1 cellular context compared by ENCODE assay signal in genomic region chr15:89087830-89088604, GRCh38.
TF ChIP-seq lines count a peak whose summit lies in the region.

ABHD2 (plus strand) TSS chr15:89088456; CDS start chr15:89116328, 27,872 bp downstream.

TF ChIP-seq in HepG2, 621 proteins besides CTCF, POLR2A, EP300 and RAD21 (continued from another document and continues in another):
- TF ChIP-seq STAT6 (CRISPR knock-in tag; IDR thresholded peaks at IDR 0.05; ENCODE audit: borderline replicate concordance) (no peak), HMG20B (CRISPR knock-in tag; conservative IDR thresholded peaks at IDR 0.05) (no peak), TBL1XR1 (IDR thresholded peaks at IDR 0.05; ENCODE audit: borderline replicate concordance, low read length, partially characterized antibody) (no peak), MYNN (CRISPR knock-in tag; IDR thresholded peaks at IDR 0.05; ENCODE audit: low read depth) (no peak), HOXA5 (CRISPR knock-in tag; IDR thresholded peaks at IDR 0.05) (no peak), ZKSCAN5 (CRISPR knock-in tag; IDR thresholded peaks at IDR 0.05) (no peak), ZNF225 (CRISPR knock-in tag; IDR thresholded peaks at IDR 0.05) (no peak), RELA (CRISPR knock-in tag; IDR thresholded peaks at IDR 0.05) (no peak), RXRA (CRISPR knock-in tag; IDR thresholded peaks at IDR 0.05) (peak; percentile 63), YEATS4 (CRISPR knock-in tag; IDR thresholded peaks at IDR 0.05; ENCODE audit: borderline replicate concordance) (0 out of 2 replicates have a peak, but pooled peaks have one; percentile 8), NFE2L1 (CRISPR knock-in tag; IDR thresholded peaks at IDR 0.05; ENCODE audit: borderline replicate concordance) (no peak), PAX8 (CRISPR knock-in tag; IDR thresholded peaks at IDR 0.05; ENCODE audit: borderline replicate concordance) (no peak), ZFP41 (CRISPR knock-in tag; IDR thresholded peaks at IDR 0.05; ENCODE audit: borderline replicate concordance) (no peak), SUZ12 (IDR thresholded peaks at IDR 0.05; ENCODE audit: low read depth, low read length) (no peak), ZNF317 (CRISPR knock-in tag; IDR thresholded peaks at IDR 0.05) (0 out of 2 replicates have a peak, but pooled peaks have one; percentile 53), SNAPC2 (CRISPR knock-in tag; IDR thresholded peaks at IDR 0.05) (no peak), ZNF382 (CRISPR knock-in tag; IDR thresholded peaks at IDR 0.05; ENCODE audit: borderline replicate concordance) (no peak), CREB1 (IDR thresholded peaks at IDR 0.05) (peak; percentile 88), CREB1 (CRISPR knock-in tag; IDR thresholded peaks at IDR 0.05) (peak; percentile 91), SMAD3 (CRISPR knock-in tag; IDR thresholded peaks at IDR 0.05) (no peak), RBFOX2 (IDR thresholded peaks at IDR 0.05; ENCODE audit: low read depth, low read length) (peak; percentile 77), ZNF883 (CRISPR knock-in tag; IDR thresholded peaks at IDR 0.05; ENCODE audit: not compliant biosample characterization) (no peak), ZNF274 (CRISPR knock-in tag; IDR thresholded peaks at IDR 0.05) (no peak), NFKB2 (CRISPR knock-in tag; IDR thresholded peaks at IDR 0.05; ENCODE audit: borderline replicate concordance) (no peak), ZNF430 (CRISPR knock-in tag; IDR thresholded peaks at IDR 0.05) (peak; percentile 56; the same call in 1 of the 2 replicates)
- TF ChIP-seq, protein P1, sequence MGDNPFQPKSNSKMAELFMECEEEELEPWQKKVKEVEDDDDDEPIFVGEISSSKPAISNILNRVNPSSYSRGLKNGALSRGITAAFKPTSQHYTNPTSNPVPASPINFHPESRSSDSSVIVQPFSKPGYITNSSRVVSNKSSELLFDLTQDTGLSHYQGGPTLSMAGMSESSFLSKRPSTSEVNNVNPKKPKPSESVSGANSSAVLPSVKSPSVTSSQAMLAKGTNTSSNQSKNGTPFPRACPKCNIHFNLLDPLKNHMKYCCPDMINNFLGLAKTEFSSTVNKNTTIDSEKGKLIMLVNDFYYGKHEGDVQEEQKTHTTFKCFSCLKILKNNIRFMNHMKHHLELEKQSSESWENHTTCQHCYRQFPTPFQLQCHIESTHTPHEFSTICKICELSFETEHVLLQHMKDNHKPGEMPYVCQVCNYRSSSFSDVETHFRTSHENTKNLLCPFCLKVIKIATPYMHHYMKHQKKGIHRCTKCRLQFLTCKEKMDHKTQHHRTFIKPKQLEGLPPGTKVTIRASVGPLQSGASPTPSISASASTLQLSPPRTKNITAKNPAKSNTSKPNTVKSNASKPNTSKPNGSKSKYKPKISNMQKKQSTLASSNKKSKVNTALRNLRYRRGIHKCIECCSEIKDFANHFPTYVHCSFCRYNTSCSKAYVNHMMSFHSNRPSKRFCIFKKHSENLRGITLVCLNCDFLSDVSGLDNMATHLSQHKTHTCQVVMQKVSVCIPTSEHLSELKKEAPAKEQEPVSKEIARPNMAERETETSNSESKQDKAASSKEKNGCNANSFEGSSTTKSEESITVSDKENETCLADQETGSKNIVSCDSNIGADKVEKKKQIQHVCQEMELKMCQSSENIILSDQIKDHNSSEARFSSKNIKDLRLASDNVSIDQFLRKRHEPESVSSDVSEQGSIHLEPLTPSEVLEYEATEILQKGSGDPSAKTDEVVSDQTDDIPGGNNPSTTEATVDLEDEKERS (CRISPR knock-in tag; IDR thresholded peaks at IDR 0.05): 0 out of 2 replicates have a peak, but pooled peaks have one; percentile 66
- TF ChIP-seq, protein P2, sequence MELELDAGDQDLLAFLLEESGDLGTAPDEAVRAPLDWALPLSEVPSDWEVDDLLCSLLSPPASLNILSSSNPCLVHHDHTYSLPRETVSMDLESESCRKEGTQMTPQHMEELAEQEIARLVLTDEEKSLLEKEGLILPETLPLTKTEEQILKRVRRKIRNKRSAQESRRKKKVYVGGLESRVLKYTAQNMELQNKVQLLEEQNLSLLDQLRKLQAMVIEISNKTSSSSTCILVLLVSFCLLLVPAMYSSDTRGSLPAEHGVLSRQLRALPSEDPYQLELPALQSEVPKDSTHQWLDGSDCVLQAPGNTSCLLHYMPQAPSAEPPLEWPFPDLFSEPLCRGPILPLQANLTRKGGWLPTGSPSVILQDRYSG (CRISPR knock-in tag; IDR thresholded peaks at IDR 0.05): no peak
- TF ChIP-seq, protein P3, sequence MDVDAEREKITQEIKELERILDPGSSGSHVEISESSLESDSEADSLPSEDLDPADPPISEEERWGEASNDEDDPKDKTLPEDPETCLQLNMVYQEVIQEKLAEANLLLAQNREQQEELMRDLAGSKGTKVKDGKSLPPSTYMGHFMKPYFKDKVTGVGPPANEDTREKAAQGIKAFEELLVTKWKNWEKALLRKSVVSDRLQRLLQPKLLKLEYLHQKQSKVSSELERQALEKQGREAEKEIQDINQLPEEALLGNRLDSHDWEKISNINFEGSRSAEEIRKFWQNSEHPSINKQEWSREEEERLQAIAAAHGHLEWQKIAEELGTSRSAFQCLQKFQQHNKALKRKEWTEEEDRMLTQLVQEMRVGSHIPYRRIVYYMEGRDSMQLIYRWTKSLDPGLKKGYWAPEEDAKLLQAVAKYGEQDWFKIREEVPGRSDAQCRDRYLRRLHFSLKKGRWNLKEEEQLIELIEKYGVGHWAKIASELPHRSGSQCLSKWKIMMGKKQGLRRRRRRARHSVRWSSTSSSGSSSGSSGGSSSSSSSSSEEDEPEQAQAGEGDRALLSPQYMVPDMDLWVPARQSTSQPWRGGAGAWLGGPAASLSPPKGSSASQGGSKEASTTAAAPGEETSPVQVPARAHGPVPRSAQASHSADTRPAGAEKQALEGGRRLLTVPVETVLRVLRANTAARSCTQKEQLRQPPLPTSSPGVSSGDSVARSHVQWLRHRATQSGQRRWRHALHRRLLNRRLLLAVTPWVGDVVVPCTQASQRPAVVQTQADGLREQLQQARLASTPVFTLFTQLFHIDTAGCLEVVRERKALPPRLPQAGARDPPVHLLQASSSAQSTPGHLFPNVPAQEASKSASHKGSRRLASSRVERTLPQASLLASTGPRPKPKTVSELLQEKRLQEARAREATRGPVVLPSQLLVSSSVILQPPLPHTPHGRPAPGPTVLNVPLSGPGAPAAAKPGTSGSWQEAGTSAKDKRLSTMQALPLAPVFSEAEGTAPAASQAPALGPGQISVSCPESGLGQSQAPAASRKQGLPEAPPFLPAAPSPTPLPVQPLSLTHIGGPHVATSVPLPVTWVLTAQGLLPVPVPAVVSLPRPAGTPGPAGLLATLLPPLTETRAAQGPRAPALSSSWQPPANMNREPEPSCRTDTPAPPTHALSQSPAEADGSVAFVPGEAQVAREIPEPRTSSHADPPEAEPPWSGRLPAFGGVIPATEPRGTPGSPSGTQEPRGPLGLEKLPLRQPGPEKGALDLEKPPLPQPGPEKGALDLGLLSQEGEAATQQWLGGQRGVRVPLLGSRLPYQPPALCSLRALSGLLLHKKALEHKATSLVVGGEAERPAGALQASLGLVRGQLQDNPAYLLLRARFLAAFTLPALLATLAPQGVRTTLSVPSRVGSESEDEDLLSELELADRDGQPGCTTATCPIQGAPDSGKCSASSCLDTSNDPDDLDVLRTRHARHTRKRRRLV (CRISPR knock-in tag; IDR thresholded peaks at IDR 0.05): no peak
- TF ChIP-seq, protein P4, sequence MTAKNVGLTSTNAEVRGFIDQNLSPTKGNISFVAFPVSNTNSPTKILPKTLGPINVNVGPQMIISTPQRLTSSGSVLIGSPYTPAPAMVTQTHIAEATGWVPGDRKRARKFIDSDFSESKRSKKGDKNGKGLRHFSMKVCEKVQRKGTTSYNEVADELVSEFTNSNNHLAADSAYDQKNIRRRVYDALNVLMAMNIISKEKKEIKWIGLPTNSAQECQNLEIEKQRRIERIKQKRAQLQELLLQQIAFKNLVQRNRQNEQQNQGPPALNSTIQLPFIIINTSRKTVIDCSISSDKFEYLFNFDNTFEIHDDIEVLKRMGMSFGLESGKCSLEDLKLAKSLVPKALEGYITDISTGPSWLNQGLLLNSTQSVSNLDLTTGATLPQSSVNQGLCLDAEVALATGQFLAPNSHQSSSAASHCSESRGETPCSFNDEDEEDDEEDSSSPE (CRISPR knock-in tag; IDR thresholded peaks at IDR 0.05): peak; percentile 74
- TF ChIP-seq, protein P5, sequence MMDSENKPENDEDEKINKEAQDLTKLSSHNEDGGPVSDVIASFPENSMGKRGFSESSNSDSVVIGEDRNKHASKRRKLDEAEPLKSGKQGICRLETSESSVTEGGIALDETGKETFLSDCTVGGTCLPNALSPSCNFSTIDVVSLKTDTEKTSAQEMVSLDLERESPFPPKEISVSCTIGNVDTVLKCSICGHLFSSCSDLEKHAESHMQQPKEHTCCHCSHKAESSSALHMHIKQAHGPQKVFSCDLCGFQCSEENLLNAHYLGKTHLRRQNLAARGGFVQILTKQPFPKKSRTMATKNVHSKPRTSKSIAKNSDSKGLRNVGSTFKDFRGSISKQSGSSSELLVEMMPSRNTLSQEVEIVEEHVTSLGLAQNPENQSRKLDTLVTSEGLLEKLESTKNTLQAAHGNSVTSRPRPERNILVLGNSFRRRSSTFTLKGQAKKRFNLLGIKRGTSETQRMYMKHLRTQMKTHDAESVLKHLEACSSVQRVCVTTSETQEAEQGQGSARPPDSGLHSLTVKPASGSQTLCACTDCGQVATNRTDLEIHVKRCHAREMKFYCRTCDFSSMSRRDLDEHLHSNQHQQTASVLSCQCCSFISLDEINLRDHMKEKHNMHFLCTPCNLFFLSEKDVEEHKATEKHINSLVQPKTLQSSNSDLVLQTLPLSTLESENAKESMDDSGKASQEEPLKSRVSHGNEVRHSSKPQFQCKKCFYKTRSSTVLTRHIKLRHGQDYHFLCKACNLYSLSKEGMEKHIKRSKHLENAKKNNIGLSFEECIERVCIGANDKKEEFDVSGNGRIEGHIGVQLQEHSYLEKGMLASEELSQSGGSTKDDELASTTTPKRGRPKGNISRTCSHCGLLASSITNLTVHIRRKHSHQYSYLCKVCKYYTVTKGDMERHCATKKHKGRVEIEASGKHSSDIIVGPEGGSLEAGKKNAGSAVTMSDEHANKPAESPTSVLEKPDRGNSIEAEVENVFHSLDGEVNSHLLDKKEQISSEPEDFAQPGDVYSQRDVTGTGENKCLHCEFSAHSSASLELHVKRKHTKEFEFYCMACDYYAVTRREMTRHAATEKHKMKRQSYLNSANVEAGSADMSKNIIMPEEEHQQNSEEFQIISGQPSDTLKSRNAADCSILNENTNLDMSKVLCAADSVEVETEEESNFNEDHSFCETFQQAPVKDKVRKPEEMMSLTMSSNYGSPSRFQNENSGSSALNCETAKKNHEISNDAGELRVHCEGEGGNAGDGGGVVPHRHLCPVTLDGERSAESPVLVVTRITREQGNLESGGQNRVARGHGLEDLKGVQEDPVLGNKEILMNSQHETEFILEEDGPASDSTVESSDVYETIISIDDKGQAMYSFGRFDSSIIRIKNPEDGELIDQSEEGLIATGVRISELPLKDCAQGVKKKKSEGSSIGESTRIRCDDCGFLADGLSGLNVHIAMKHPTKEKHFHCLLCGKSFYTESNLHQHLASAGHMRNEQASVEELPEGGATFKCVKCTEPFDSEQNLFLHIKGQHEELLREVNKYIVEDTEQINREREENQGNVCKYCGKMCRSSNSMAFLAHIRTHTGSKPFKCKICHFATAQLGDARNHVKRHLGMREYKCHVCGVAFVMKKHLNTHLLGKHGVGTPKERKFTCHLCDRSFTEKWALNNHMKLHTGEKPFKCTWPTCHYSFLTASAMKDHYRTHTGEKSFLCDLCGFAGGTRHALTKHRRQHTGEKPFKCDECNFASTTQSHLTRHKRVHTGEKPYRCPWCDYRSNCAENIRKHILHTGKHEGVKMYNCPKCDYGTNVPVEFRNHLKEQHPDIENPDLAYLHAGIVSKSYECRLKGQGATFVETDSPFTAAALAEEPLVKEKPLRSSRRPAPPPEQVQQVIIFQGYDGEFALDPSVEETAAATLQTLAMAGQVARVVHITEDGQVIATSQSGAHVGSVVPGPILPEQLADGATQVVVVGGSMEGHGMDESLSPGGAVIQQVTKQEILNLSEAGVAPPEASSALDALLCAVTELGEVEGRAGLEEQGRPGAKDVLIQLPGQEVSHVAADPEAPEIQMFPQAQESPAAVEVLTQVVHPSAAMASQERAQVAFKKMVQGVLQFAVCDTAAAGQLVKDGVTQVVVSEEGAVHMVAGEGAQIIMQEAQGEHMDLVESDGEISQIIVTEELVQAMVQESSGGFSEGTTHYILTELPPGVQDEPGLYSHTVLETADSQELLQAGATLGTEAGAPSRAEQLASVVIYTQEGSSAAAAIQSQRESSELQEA (CRISPR knock-in tag; IDR thresholded peaks at IDR 0.05; ENCODE audit: not compliant biosample characterization): no peak
- TF ChIP-seq, protein P6, sequence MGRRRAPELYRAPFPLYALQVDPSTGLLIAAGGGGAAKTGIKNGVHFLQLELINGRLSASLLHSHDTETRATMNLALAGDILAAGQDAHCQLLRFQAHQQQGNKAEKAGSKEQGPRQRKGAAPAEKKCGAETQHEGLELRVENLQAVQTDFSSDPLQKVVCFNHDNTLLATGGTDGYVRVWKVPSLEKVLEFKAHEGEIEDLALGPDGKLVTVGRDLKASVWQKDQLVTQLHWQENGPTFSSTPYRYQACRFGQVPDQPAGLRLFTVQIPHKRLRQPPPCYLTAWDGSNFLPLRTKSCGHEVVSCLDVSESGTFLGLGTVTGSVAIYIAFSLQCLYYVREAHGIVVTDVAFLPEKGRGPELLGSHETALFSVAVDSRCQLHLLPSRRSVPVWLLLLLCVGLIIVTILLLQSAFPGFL (CRISPR knock-in tag; IDR thresholded peaks at IDR 0.05): no peak
- TF ChIP-seq, protein P7, sequence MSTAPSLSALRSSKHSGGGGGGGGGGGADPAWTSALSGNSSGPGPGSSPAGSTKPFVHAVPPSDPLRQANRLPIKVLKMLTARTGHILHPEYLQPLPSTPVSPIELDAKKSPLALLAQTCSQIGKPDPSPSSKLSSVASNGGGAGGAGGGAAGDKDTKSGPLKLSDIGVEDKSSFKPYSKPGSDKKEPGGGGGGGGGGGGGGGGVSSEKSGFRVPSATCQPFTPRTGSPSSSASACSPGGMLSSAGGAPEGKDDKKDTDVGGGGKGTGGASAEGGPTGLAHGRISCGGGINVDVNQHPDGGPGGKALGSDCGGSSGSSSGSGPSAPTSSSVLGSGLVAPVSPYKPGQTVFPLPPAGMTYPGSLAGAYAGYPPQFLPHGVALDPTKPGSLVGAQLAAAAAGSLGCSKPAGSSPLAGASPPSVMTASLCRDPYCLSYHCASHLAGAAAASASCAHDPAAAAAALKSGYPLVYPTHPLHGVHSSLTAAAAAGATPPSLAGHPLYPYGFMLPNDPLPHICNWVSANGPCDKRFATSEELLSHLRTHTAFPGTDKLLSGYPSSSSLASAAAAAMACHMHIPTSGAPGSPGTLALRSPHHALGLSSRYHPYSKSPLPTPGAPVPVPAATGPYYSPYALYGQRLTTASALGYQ (CRISPR knock-in tag; IDR thresholded peaks at IDR 0.05): no peak
